Comparison of ENCODE assay signal across 1 cellular context in the genomic region with DNA sequence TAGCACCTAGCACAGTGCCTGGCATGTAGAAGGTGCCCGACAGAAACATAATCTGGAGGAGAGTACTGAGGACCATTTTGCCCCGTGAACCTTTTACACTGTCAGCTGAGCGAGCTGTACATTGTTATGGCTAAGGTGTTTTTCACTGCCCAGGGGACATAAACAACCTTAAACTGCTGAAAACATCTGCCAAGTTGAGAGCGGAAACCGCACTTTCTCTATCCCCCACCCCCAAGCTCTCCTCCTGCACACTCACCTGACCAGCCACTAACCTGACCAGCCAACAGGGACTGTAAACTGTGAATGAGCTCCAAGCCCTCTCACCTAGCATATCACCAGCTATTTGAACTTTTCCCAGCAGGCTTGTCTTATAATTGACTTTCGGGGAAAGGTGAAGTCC.
TF ChIP-seq lines count a peak whose summit lies in the region.

No MANE protein-coding gene starts in this region.

TF ChIP-seq in WTC11, 78 proteins besides CTCF, POLR2A, EP300 and RAD21:
- TF ChIP-seq CREB1 (CRISPR knock-in tag; IDR thresholded peaks at IDR 0.05) (no peak), EMX1 (CRISPR knock-in tag; IDR thresholded peaks at IDR 0.05) (no peak), NFATC4 (CRISPR knock-in tag; IDR thresholded peaks at IDR 0.05) (no peak), GTF2I (CRISPR knock-in tag; conservative IDR thresholded peaks at IDR 0.05) (no peak), ZNF232 (CRISPR knock-in tag; IDR thresholded peaks at IDR 0.05) (no peak)
